ENCODE assay signal across 11 cellular contexts in the genomic region with DNA sequence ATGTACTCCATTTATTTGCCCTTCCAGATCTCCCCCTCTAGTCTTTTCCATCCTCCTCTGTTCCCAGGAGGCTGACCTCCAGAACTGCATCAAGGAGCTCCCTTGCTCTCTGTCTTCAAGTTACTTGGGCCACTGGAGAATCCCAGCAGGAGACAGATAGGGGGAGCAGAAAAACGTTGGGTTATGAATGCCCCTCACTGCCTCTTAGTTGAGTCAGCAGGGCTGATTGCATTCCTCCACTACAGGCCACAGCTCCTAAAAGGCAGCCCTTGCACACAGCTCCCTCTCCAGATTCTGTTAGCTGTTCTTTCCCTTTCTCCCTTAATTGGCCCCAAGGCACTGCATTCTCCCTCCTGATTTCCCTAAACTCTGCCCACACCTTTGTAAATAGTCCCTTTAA. TPM values are rescaled to one million over a fixed set of nuclear protein-coding genes. Genes with fewer than 3 reads are reported as not detected.
DNase-seq lines count a peak whose midpoint lies in the region; ATAC-seq and TF ChIP-seq lines count a peak whose summit lies in the region.
"Had no signal": no experiment of that assay in that cellular context is flagged by ENCODE, and none has a peak within 500 bp of the region (broad histone marks: within the 10 kb centered on the region; RNA-seq: fewer than 3 reads in every experiment).

No MANE protein-coding gene starts in this region.

- H3K4me2 ChIP-seq in IMR-90 (ENCODE audit: low read depth, low read length): peak overlapping the region; percentile 26; the same call in 1 of the 2 replicates

- H2BK20ac ChIP-seq in IMR-90 (ENCODE audit: low read depth, low read length): no peak overlapping the region

- no peaks in the 10 kb centered on the region for H3K9me1 ChIP-seq in IMR-90 (ENCODE audit: insufficient read depth, low read length)

- TF ChIP-seq POLR2A in IMR-90 (IDR thresholded peaks at IDR 0.05; ENCODE audit: low read depth, low read length): no peak

- POLR2A ChIA-PET in IMR-90 (lab: Charles Lee; ENCODE audit: unreplicated experiment): interaction anchor here (0.6 kb wide), 1 partner anchor 347 kb away, joined by 9 read pairs; no protein-coding TSS in a partner anchor

- no peak overlapping the region for H4K91ac ChIP-seq in IMR-90 (ENCODE audit: insufficient read depth, low read depth, low read length)

- 0 out of 2 replicates have a peak overlapping the region, but pooled peaks have one; percentile 40 for H3K23ac ChIP-seq in IMR-90 (ENCODE audit: low read depth, low read length)

- CTCF ChIA-PET in IMR-90 (lab: Yijun Ruan, JAX): interaction anchor here (0.9 kb wide), 1 partner anchor 9 kb away, joined by 3 read pairs; no protein-coding TSS in a partner anchor

- H3K9me3 ChIP-seq in IMR-90 (ENCODE audit: control insufficient read depth, insufficient read depth, low read length): no peaks in the 10 kb centered on the region

- no CpG with 5 or more reads among the region's 1 CpG for WGBS in IMR-90 (ENCODE audit: extremely low coverage in 2 of 2, insufficient read length in 1 of 2), 2 experiments

- H2AFZ ChIP-seq in IMR-90 (replicated peaks; ENCODE audit: low read length, poor library complexity): peak overlapping the region; percentile 68

- H3K4ac ChIP-seq in IMR-90 (ENCODE audit: low read depth, low read length): no peak overlapping the region

- DNase-seq in AG20443 (ENCODE audit: low spot score) (peak; percentile 40), IMR-90 (peak; percentile 46), brain microvascular endothelial cell (peak; percentile 51), kidney tubule cell (ENCODE audit: low spot score) (peak; percentile 4), ACHN (no peak), SHP77 (lab: John Stamatoyannopoulos, UW) (no peak), GDM1 (lab: John Stamatoyannopoulos, UW) (no peak)
- DNase-seq: activated CD4-positive, CD25-positive, alpha-beta regulatory T cell; cerebellar nuclear complex; natural killer cell had no signal

- no peak overlapping the region for H2BK5ac ChIP-seq in IMR-90 (ENCODE audit: low read depth, low read length, poor library complexity, severe bottlenecking)

- peak overlapping the region; percentile 33 for H2AK9ac ChIP-seq in IMR-90 (replicated peaks; ENCODE audit: low read depth, low read length, poor library complexity)

- H3K18ac ChIP-seq in IMR-90 (ENCODE audit: low read depth, low read length): no peak overlapping the region

- ATAC-seq in IMR-90 (ENCODE audit: low read depth) (peak; percentile 95), GM21526 (IDR thresholded peaks at IDR 0.05; ENCODE audit: low FRiP score, unreplicated experiment) (no peak)
- ATAC-seq: natural killer cell had no signal

- H4K5ac ChIP-seq in IMR-90 (ENCODE audit: low read depth, low read length): no peak overlapping the region

- in situ Hi-C loops in IMR-90 (cut with MboI; ENCODE audit: low sequenced_read_pairs): no loop called here
- in situ Hi-C loops in brain microvascular endothelial cell (cut with HindIII; ENCODE audit: low pct_ligation_motif_present, low sequenced_read_pairs): no loop called here
- in situ Hi-C loops in ACHN (cut with HindIII; ENCODE audit: low pct_ligation_motif_present, low pct_unique_long_range_greater_than_20kb, low sequenced_read_pairs): no loop called here

- dilution Hi-C loops in IMR-90 (cut with HindIII; ENCODE audit: low sequenced_read_pairs, unreplicated experiment): no loop called here

- TF ChIP-seq CTCF in IMR-90 (conservative IDR thresholded peaks at IDR 0.05; ENCODE audit: low read depth, low read length) (no peak), brain microvascular endothelial cell (IDR thresholded peaks at IDR 0.05; ENCODE audit: low read depth, low read length, missing control alignments) (peak; percentile 21)

- H3K9ac ChIP-seq in IMR-90 (ENCODE audit: low read depth, low read length): no peak overlapping the region

- no peak overlapping the region for H3K56ac ChIP-seq in IMR-90 (ENCODE audit: extremely low read depth, insufficient read depth, low read length)

- H2BK120ac ChIP-seq in IMR-90 (ENCODE audit: low read depth, low read length): no peak overlapping the region

- H3K4me3 ChIP-seq in IMR-90 (ENCODE audit: insufficient read depth, low read depth, low read length) (no peak overlapping the region), brain microvascular endothelial cell (ENCODE audit: low read depth, low read length) (no peak overlapping the region)

- no peak overlapping the region for H4K8ac ChIP-seq in IMR-90 (ENCODE audit: low read depth in 2 of 2, low read length in 2 of 2)

- H3K36me3 ChIP-seq in IMR-90 (ENCODE audit: control insufficient read depth, insufficient read depth, low read length) (no peaks in the 10 kb centered on the region), brain microvascular endothelial cell (replicated peaks) (no peaks in the 10 kb centered on the region)

- H4K20me1 ChIP-seq in IMR-90 (ENCODE audit: insufficient read depth, low read length): no peaks in the 10 kb centered on the region

- no peak overlapping the region for H2AK5ac ChIP-seq in IMR-90 (ENCODE audit: low read depth, low read length)

- H3K27me3 ChIP-seq in IMR-90 (ENCODE audit: control insufficient read depth, insufficient read depth, low read length) (no peaks in the 10 kb centered on the region), brain microvascular endothelial cell (replicated peaks) (no peaks in the 10 kb centered on the region)

- no peak overlapping the region for H2BK15ac ChIP-seq in IMR-90 (ENCODE audit: low read depth, low read length)

- intact Hi-C loops in IMR-90 (cut with micrococcal nuclease): no loop called here

- no peaks in the 10 kb centered on the region for H3K79me1 ChIP-seq in IMR-90 (ENCODE audit: low read depth in 1 of 2, low read length in 2 of 2)

- BruUV-seq in IMR-90 (replicated peaks; lab: Mats Ljungman, UMichigan): no TSS peak

- H3K4me1 ChIP-seq in IMR-90 (ENCODE audit: control insufficient read depth, insufficient read depth, low read length): 0 out of 2 replicates have a peak, but pooled peaks cover 2% of the 10 kb centered on the region

- H3K27ac ChIP-seq in IMR-90 (ENCODE audit: insufficient read depth, low read length) (no peak overlapping the region), brain microvascular endothelial cell (no peak overlapping the region)

- peak overlapping the region; percentile 56; the same call in 1 of the 2 replicates for H3K14ac ChIP-seq in IMR-90 (replicated peaks; ENCODE audit: low read depth, low read length)

- TF ChIP-seq RAD21 in IMR-90 (IDR thresholded peaks at IDR 0.05; ENCODE audit: low read length): no peak

TF ChIP-seq in IMR-90, 13 proteins besides CTCF, POLR2A, EP300 and RAD21:
- TF ChIP-seq, protein P1, sequence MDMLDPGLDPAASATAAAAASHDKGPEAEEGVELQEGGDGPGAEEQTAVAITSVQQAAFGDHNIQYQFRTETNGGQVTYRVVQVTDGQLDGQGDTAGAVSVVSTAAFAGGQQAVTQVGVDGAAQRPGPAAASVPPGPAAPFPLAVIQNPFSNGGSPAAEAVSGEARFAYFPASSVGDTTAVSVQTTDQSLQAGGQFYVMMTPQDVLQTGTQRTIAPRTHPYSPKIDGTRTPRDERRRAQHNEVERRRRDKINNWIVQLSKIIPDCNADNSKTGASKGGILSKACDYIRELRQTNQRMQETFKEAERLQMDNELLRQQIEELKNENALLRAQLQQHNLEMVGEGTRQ (IDR thresholded peaks at IDR 0.05; ENCODE audit: low read depth, low read length): no peak
- TF ChIP-seq CHD1 (IDR thresholded peaks at IDR 0.05; ENCODE audit: low read depth, low read length) (no peak), SMC3 (IDR thresholded peaks at IDR 0.05; ENCODE audit: low read depth, low read length) (no peak), RCOR1 (IDR thresholded peaks at IDR 0.05; ENCODE audit: insufficient replicate concordance, low read length) (no peak), NFE2L2 (IDR thresholded peaks at IDR 0.05; ENCODE audit: low read depth, low read length) (no peak), MAFK (IDR thresholded peaks at IDR 0.05; ENCODE audit: low read depth, low read length) (no peak), CEBPB (IDR thresholded peaks at IDR 0.05; ENCODE audit: low read depth, low read length) (no peak), MXI1 (IDR thresholded peaks at IDR 0.05; ENCODE audit: borderline replicate concordance, low read depth, low read length) (no peak), FOS (IDR thresholded peaks at IDR 0.05; ENCODE audit: low read depth, low read length) (no peak), MAZ (IDR thresholded peaks at IDR 0.05; ENCODE audit: borderline replicate concordance, low read depth, low read length) (no peak), BHLHE40 (IDR thresholded peaks at IDR 0.05; ENCODE audit: low read depth, low read length) (no peak), RFX5 (IDR thresholded peaks at IDR 0.05; ENCODE audit: low read depth, low read length) (no peak)
- TF ChIP-seq, protein P2, sequence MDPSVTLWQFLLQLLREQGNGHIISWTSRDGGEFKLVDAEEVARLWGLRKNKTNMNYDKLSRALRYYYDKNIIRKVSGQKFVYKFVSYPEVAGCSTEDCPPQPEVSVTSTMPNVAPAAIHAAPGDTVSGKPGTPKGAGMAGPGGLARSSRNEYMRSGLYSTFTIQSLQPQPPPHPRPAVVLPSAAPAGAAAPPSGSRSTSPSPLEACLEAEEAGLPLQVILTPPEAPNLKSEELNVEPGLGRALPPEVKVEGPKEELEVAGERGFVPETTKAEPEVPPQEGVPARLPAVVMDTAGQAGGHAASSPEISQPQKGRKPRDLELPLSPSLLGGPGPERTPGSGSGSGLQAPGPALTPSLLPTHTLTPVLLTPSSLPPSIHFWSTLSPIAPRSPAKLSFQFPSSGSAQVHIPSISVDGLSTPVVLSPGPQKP (IDR thresholded peaks at IDR 0.05; ENCODE audit: borderline replicate concordance, low read depth, low read length): no peak
TF ChIP-seq in IMR-90: peak in this region for 0.

RNA-seq across cellular contexts. Expression of a gene that starts 12.4 kb away (rescaled TPM):
- total RNA-seq in IMR-90 (2012; rRNA removed): 7.3 and 10.3 TPM in 2 replicates
- 1.4 and 2.1 TPM in 2 replicates for polyA plus RNA-seq in IMR-90 (2012; rRNA removed)
- 0.09 and 0.30 TPM in 2 replicates for polyA plus RNA-seq in IMR-90 (2012; cell fraction: cytosol; rRNA removed)
- polyA plus RNA-seq in IMR-90 (2012; cell fraction: nucleus; rRNA removed; ENCODE audit: low replicate concordance): 0.35 and 1.2 TPM in 2 replicates

RNA-seq across cellular contexts. Expression of a gene that starts 54.7 kb away (rescaled TPM):
- 147 and 308 TPM in 2 replicates for total RNA-seq in IMR-90 (2012; rRNA removed)
- 162 and 191 TPM in 2 replicates for polyA plus RNA-seq in IMR-90 (2012; rRNA removed)
- 116 and 250 TPM in 2 replicates for polyA plus RNA-seq in IMR-90 (2012; cell fraction: cytosol; rRNA removed)
- polyA plus RNA-seq in IMR-90 (2012; cell fraction: nucleus; rRNA removed; ENCODE audit: low replicate concordance): 31.4 and 62.4 TPM in 2 replicates

Comparison
In these comparisons a context has a peak if more than half of its experiments do, and no peak if none do; other contexts are left out.
1. DNase-seq: peak in AG20443 (single experiment), IMR-90 (single experiment), brain microvascular endothelial cell (single experiment) and kidney tubule cell (single experiment); none in ACHN (single experiment), SHP77 (0 of 2) and GDM1 (single experiment).